Comparison of ENCODE assay signal across 1 cellular context in genomic region chr6:138036955-138037592, GRCh38.
TF ChIP-seq lines count a peak whose summit lies in the region.

No MANE protein-coding gene starts in this region.

TF ChIP-seq in HEK293, 187 proteins besides CTCF, POLR2A, EP300 and RAD21 (continued from another document and continues in another):
- TF ChIP-seq, protein P1, sequence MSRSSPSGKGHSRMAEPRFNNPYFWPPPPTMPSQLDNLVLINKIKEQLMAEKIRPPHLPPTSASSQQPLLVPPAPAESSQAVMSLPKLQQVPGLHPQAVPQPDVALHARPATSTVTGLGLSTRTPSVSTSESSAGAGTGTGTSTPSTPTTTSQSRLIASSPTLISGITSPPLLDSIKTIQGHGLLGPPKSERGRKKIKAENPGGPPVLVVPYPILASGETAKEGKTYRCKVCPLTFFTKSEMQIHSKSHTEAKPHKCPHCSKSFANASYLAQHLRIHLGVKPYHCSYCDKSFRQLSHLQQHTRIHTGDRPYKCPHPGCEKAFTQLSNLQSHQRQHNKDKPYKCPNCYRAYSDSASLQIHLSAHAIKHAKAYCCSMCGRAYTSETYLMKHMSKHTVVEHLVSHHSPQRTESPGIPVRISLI (tag by site-specific recombination; IDR thresholded peaks at IDR 0.05): no peak
- TF ChIP-seq ZNF223 (tag by site-specific recombination; IDR thresholded peaks at IDR 0.05): no peak
- TF ChIP-seq, protein P2, sequence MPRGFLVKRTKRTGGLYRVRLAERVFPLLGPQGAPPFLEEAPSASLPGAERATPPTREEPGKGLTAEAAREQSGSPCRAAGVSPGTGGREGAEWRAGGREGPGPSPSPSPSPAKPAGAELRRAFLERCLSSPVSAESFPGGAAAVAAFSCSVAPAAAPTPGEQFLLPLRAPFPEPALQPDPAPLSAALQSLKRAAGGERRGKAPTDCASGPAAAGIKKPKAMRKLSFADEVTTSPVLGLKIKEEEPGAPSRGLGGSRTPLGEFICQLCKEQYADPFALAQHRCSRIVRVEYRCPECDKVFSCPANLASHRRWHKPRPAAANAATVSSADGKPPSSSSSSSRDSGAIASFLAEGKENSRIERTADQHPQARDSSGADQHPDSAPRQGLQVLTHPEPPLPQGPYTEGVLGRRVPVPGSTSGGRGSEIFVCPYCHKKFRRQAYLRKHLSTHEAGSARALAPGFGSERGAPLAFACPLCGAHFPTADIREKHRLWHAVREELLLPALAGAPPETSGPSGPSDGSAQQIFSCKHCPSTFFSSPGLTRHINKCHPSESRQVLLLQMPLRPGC (tag by site-specific recombination; IDR thresholded peaks at IDR 0.05): peak; percentile 94; the same call in 1 of the 2 replicates
- TF ChIP-seq ZNF600 (tag by site-specific recombination; IDR thresholded peaks at IDR 0.05): no peak
- TF ChIP-seq PRDM10 (tag by site-specific recombination; IDR thresholded peaks at IDR 0.05): no peak
- no peak for TF ChIP-seq ZNF670 (tag by site-specific recombination; IDR thresholded peaks at IDR 0.05; ENCODE audit: low read depth)
- peak; percentile 92 for TF ChIP-seq ZNF629 (tag by site-specific recombination; IDR thresholded peaks at IDR 0.05)
- TF ChIP-seq ZNF132 (tag by site-specific recombination; IDR thresholded peaks at IDR 0.05; ENCODE audit: borderline replicate concordance): no peak
- TF ChIP-seq ZNF585B (tag by site-specific recombination; IDR thresholded peaks at IDR 0.05): no peak
- no peak for TF ChIP-seq ZBTB7A (tag by site-specific recombination; IDR thresholded peaks at IDR 0.05; ENCODE audit: low read depth)
- TF ChIP-seq ZNF302 (tag by site-specific recombination; IDR thresholded peaks at IDR 0.05; ENCODE audit: low read depth): no peak
- no peak for TF ChIP-seq ZNF558 (tag by site-specific recombination; IDR thresholded peaks at IDR 0.05)
- TF ChIP-seq ZNF341 (tag by site-specific recombination; IDR thresholded peaks at IDR 0.05; ENCODE audit: low read depth): no peak
- TF ChIP-seq, protein P3, sequence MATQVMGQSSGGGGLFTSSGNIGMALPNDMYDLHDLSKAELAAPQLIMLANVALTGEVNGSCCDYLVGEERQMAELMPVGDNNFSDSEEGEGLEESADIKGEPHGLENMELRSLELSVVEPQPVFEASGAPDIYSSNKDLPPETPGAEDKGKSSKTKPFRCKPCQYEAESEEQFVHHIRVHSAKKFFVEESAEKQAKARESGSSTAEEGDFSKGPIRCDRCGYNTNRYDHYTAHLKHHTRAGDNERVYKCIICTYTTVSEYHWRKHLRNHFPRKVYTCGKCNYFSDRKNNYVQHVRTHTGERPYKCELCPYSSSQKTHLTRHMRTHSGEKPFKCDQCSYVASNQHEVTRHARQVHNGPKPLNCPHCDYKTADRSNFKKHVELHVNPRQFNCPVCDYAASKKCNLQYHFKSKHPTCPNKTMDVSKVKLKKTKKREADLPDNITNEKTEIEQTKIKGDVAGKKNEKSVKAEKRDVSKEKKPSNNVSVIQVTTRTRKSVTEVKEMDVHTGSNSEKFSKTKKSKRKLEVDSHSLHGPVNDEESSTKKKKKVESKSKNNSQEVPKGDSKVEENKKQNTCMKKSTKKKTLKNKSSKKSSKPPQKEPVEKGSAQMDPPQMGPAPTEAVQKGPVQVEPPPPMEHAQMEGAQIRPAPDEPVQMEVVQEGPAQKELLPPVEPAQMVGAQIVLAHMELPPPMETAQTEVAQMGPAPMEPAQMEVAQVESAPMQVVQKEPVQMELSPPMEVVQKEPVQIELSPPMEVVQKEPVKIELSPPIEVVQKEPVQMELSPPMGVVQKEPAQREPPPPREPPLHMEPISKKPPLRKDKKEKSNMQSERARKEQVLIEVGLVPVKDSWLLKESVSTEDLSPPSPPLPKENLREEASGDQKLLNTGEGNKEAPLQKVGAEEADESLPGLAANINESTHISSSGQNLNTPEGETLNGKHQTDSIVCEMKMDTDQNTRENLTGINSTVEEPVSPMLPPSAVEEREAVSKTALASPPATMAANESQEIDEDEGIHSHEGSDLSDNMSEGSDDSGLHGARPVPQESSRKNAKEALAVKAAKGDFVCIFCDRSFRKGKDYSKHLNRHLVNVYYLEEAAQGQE (tag by site-specific recombination; IDR thresholded peaks at IDR 0.05): no peak
- no peak for TF ChIP-seq ZNF311 (tag by site-specific recombination; IDR thresholded peaks at IDR 0.05; ENCODE audit: borderline replicate concordance)
- no peak for TF ChIP-seq PATZ1 (tag by site-specific recombination; IDR thresholded peaks at IDR 0.05)
- TF ChIP-seq ZNF830 (tag by site-specific recombination; IDR thresholded peaks at IDR 0.05; ENCODE audit: low read depth): no peak
- TF ChIP-seq ZNF560 (tag by site-specific recombination; IDR thresholded peaks at IDR 0.05; ENCODE audit: borderline replicate concordance): no peak
- peak; percentile 86 for TF ChIP-seq ZEB2 (tag by site-specific recombination; IDR thresholded peaks at IDR 0.05)
- TF ChIP-seq ZSCAN30 (tag by site-specific recombination; IDR thresholded peaks at IDR 0.05): no peak
- TF ChIP-seq ZFHX2 (tag by site-specific recombination; conservative IDR thresholded peaks at IDR 0.05): no peak
- no peak for TF ChIP-seq ZNF548 (tag by site-specific recombination; IDR thresholded peaks at IDR 0.05)
- TF ChIP-seq MYNN (tag by site-specific recombination; IDR thresholded peaks at IDR 0.05; ENCODE audit: borderline replicate concordance): no peak
- TF ChIP-seq, protein P4, sequence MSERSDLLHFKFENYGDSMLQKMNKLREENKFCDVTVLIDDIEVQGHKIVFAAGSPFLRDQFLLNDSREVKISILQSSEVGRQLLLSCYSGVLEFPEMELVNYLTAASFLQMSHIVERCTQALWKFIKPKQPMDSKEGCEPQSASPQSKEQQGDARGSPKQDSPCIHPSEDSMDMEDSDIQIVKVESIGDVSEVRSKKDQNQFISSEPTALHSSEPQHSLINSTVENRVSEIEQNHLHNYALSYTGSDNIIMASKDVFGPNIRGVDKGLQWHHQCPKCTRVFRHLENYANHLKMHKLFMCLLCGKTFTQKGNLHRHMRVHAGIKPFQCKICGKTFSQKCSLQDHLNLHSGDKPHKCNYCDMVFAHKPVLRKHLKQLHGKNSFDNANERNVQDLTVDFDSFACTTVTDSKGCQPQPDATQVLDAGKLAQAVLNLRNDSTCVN (tag by site-specific recombination; optimal IDR thresholded peaks at IDR 0.05): no peak
- TF ChIP-seq ZNF658 (tag by site-specific recombination; IDR thresholded peaks at IDR 0.05): no peak
- TF ChIP-seq ZNF580 (tag by site-specific recombination; IDR thresholded peaks at IDR 0.05): no peak
- TF ChIP-seq ZNF16 (tag by site-specific recombination; IDR thresholded peaks at IDR 0.05; ENCODE audit: low read depth): no peak
- no peak for TF ChIP-seq ZBTB10 (tag by site-specific recombination; IDR thresholded peaks at IDR 0.05)
- TF ChIP-seq ZNF138 (tag by site-specific recombination; IDR thresholded peaks at IDR 0.05; ENCODE audit: borderline replicate concordance): no peak
- peak; percentile 94 for TF ChIP-seq TCF7L2 (IDR thresholded peaks at IDR 0.05; ENCODE audit: borderline replicate concordance, low read depth, low read length)
- TF ChIP-seq ZNF664 (tag by site-specific recombination; IDR thresholded peaks at IDR 0.05): 0 out of 2 replicates have a peak, but pooled peaks have one; percentile 39
- TF ChIP-seq ZNF169 (tag by site-specific recombination; IDR thresholded peaks at IDR 0.05): no peak
- TF ChIP-seq BCL11A (tag by site-specific recombination; IDR thresholded peaks at IDR 0.05; ENCODE audit: low read depth): no peak
- no peak for TF ChIP-seq ZNF114 (tag by site-specific recombination; IDR thresholded peaks at IDR 0.05)
- no peak for TF ChIP-seq ZNF23 (tag by site-specific recombination; IDR thresholded peaks at IDR 0.05; ENCODE audit: borderline replicate concordance)
- no peak for TF ChIP-seq ZFP3 (tag by site-specific recombination; IDR thresholded peaks at IDR 0.05; ENCODE audit: low read depth)
- TF ChIP-seq BCL6B (tag by site-specific recombination; IDR thresholded peaks at IDR 0.05): peak; percentile 47; the same call in 1 of the 2 replicates
- TF ChIP-seq ZNF292 (tag by site-specific recombination; IDR thresholded peaks at IDR 0.05; ENCODE audit: borderline replicate concordance, low read depth): no peak
- peak; percentile 75; the same call in 1 of the 2 replicates for TF ChIP-seq ZNF391 (tag by site-specific recombination; IDR thresholded peaks at IDR 0.05; ENCODE audit: borderline replicate concordance, low read depth)
- no peak for TF ChIP-seq KLF1 (tag by site-specific recombination; IDR thresholded peaks at IDR 0.05)
- TF ChIP-seq ZNF239 (tag by site-specific recombination; IDR thresholded peaks at IDR 0.05): peak; percentile 95
- TF ChIP-seq PRDM1 (tag by site-specific recombination; IDR thresholded peaks at IDR 0.05): no peak
- no peak for TF ChIP-seq ZFP37 (tag by site-specific recombination; IDR thresholded peaks at IDR 0.05)
- TF ChIP-seq ZNF48 (tag by site-specific recombination; IDR thresholded peaks at IDR 0.05): no peak
- no peak for TF ChIP-seq WT1 (tag by site-specific recombination; IDR thresholded peaks at IDR 0.05)
- no peak for TF ChIP-seq HOXA7 (CRISPR knock-in tag; IDR thresholded peaks at IDR 0.05; ENCODE audit: borderline replicate concordance)
- TF ChIP-seq ZBTB17 (tag by site-specific recombination; IDR thresholded peaks at IDR 0.05): peak; percentile 27; the same call in 1 of the 2 replicates
